In the genomic region with DNA sequence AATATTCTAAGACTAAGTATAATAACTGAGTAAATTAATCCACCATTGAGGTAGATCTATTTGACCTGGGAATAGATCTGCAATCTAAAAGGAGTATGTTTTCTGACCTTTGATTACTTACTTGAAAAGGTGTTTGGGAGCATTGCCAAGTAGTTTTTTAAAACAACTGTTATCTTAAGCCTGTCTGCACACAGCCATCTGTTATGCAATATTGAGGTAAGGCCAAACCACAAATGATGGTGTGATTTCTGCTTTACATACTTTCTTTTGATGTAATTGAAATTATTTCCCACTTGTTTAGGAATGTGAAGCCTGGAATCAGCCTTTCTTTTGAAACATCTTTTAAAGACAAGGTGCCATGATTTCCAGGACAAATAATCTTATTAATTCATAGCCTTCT, we compare ENCODE assay signal across 12 cellular contexts.
DNase-seq lines count a peak whose midpoint lies in the region; ATAC-seq and TF ChIP-seq lines count a peak whose summit lies in the region.
"Had no signal": no experiment of that assay in that cellular context is flagged by ENCODE, and none has a peak within 500 bp of the region (broad histone marks: within the 10 kb centered on the region; RNA-seq: fewer than 3 reads in every experiment).

No MANE protein-coding gene starts in this region.

- intact Hi-C loops in posterior vena cava (cut with DNase I) = no loop called here

- H3K36me3 Mint-ChIP-seq in activated CD8-positive, alpha-beta T cell treated with anti-CD3 and anti-CD28 coated beads, Interleukin-2, amount 10 ng/mL, durations not matched to agents 7 days and 5 days (ENCODE audit: low read depth) = peaks cover 25% of the 10 kb centered on the region

- H3K9me3 Mint-ChIP-seq in activated CD8-positive, alpha-beta T cell treated with anti-CD3 and anti-CD28 coated beads, Interleukin-2, amount 10 ng/mL, durations not matched to agents 7 days and 5 days (ENCODE audit: insufficient read depth) = no peaks in the 10 kb centered on the region
- H3K9me3 Mint-ChIP-seq: dendritic cell treated with granulocyte-macrophage colony-stimulating factor and Interleukin-4, amounts not matched to agents 40 ng/mL and 50 ng/mL, for 4 days; GM23338 had no signal

- no peak for TF ChIP-seq CTCF in cardiac fibroblast (IDR thresholded peaks at IDR 0.05; ENCODE audit: low read depth, low read length)

- no peaks in the 10 kb centered on the region for H3K27me3 Mint-ChIP-seq in activated CD8-positive, alpha-beta T cell treated with anti-CD3 and anti-CD28 coated beads, Interleukin-2, amount 10 ng/mL, durations not matched to agents 7 days and 5 days (ENCODE audit: low read depth)
- H3K27me3 Mint-ChIP-seq: dendritic cell treated with granulocyte-macrophage colony-stimulating factor and Interleukin-4, amounts not matched to agents 40 ng/mL and 50 ng/mL, for 4 days had no signal

- DNase-seq in ELR (ENCODE audit: low read depth) (peak; percentile 13), NCI-H2107 (lab: John Stamatoyannopoulos, UW) (peak; percentile 5), cardiac fibroblast (ENCODE audit: low read depth in 2 of 2) (peak; percentile 74), myocyte (ENCODE audit: low read depth) (peak; percentile 71), iPS-NIHi11 (ENCODE audit: low spot score) (no peak), posterior vena cava (ENCODE audit: low spot score) (no peak)
- no peak for DNase-seq in activated CD8-positive, alpha-beta T cell treated with anti-CD3 and anti-CD28 coated beads, Interleukin-2, amount 10 ng/mL, durations not matched to agents 7 days and 5 days
- DNase-seq in stimulated activated CD4-positive, alpha-beta T cell treated with anti-CD3 and anti-CD28 coated beads, Interleukin-4, amount 100 ng/mL, for 24 hours = no peak
- DNase-seq: Right ventricle myocardium superior, thyroid gland had no signal

- no peak for ATAC-seq in activated CD8-positive, alpha-beta T cell treated with anti-CD3 and anti-CD28 coated beads, Interleukin-2, amount 10 ng/mL, durations not matched to agents 7 days and 5 days
- ATAC-seq: GM23338 had no signal

- H3K4me1 Mint-ChIP-seq in activated CD8-positive, alpha-beta T cell treated with anti-CD3 and anti-CD28 coated beads, Interleukin-2, amount 10 ng/mL, durations not matched to agents 7 days and 5 days (ENCODE audit: low read depth) = peaks cover 5% of the 10 kb centered on the region
- H3K4me1 Mint-ChIP-seq: GM23338 had no signal

- CTCF ChIA-PET in activated CD8-positive, alpha-beta T cell treated with anti-CD3 and anti-CD28 coated beads, Interleukin-2, amount 10 ng/mL, durations not matched to agents 7 days and 5 days (lab: Charles Lee) = interaction anchor here (0.6 kb wide), 1 partner anchor 13 kb away, joined by 3 read pairs; no protein-coding TSS in a partner anchor

- POLR2A ChIA-PET in activated CD8-positive, alpha-beta T cell treated with anti-CD3 and anti-CD28 coated beads, Interleukin-2, amount 10 ng/mL, durations not matched to agents 7 days and 5 days (lab: Charles Lee) = interaction anchor here (0.6 kb wide), 1 partner anchor 227 kb away, joined by 4 read pairs; no protein-coding TSS in a partner anchor

- H3K4me3 ChIP-seq in cardiac fibroblast (replicated peaks in 1 of 2; ENCODE audit: low read depth in 2 of 2, low read length in 2 of 2) = no peak overlapping the region
- H3K4me3 ChIP-seq: GM23338, thyroid gland had no signal

- H3K4me3 Mint-ChIP-seq in activated CD8-positive, alpha-beta T cell treated with anti-CD3 and anti-CD28 coated beads, Interleukin-2, amount 10 ng/mL, durations not matched to agents 7 days and 5 days = no peak overlapping the region
- H3K4me3 Mint-ChIP-seq: dendritic cell treated with granulocyte-macrophage colony-stimulating factor and Interleukin-4, amounts not matched to agents 40 ng/mL and 50 ng/mL, for 4 days; GM23338 had no signal

- no peak overlapping the region for H3K27ac Mint-ChIP-seq in activated CD8-positive, alpha-beta T cell treated with anti-CD3 and anti-CD28 coated beads, Interleukin-2, amount 10 ng/mL, durations not matched to agents 7 days and 5 days
- H3K27ac Mint-ChIP-seq: dendritic cell treated with granulocyte-macrophage colony-stimulating factor and Interleukin-4, amounts not matched to agents 40 ng/mL and 50 ng/mL, for 4 days had no signal

Comparison
In these comparisons a context has a peak if more than half of its experiments do, and no peak if none do; other contexts are left out.
1. DNase-seq: peak in ELR (single experiment), NCI-H2107 (single experiment), cardiac fibroblast (2 of 2) and myocyte (single experiment); none in iPS-NIHi11 (single experiment), posterior vena cava (single experiment), activated CD8-positive, alpha-beta T cell treated with anti-CD3 and anti-CD28 coated beads, Interleukin-2, amount 10 ng/mL, durations not matched to agents 7 days and 5 days (single experiment) and stimulated activated CD4-positive, alpha-beta T cell treated with anti-CD3 and anti-CD28 coated beads, Interleukin-4, amount 100 ng/mL, for 24 hours (single experiment).